In the genomic region with DNA sequence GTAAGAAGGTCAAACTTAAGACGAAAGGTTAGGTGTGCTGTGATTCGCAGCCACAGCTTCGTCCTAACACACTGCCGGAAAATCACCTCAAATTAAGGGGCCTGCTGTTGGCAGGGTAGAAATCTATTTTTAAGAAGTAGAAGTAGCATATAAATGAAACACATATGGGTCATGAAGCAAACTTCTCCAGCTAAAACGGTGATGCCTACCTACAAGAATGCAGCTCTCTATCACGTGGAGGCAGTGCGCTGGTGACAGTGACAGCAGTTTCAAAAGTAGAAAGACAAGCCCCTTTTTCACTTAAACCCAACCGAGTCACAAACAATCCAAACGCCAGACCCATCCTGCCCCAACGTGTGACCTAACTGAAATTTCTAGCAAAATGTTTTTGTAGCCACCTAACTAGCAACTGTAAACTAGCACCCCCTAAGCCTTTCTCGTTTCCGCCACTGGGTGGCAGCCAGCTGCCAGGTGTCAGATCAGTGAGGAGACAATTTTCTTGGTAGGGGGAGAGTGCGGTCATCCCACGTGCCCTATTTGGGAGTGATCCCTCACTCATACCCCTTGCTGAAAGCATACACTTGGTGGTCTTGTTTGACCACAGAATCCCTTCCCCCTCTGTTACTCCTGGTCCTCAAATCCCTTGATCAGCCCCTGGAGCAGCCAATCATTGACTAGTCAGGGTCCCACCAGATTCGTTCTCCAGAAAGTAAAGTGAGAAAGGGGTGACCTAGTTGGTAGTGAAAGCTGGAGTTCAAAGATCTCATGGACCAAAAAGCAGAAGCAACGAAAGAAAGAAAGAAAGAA, we compare ENCODE assay signal across 9 cellular contexts.
A peak's percentile ranks its signal among the peaks of the same experiment; 100 is the strongest.
DNase-seq lines count a peak whose midpoint lies in the region; ATAC-seq and TF ChIP-seq lines count a peak whose summit lies in the region.
"Had no signal": no experiment of that assay in that cellular context is flagged by ENCODE, and none has a peak within 500 bp of the region (broad histone marks: within the 10 kb centered on the region; RNA-seq: fewer than 3 reads in every experiment).

No MANE protein-coding gene starts in this region.

- H3K36me3 ChIP-seq in right atrium auricular region = no peaks in the 10 kb centered on the region

- in situ Hi-C loops in SK-MEL-5 (cut with HindIII; ENCODE audit: low pct_unique_long_range_greater_than_20kb, low sequenced_read_pairs) = loop anchor here (25.0 kb wide), 1 partner anchor 140 kb away; no protein-coding TSS in a partner anchor

- peak; percentile 23 for DNase-seq in AG09319 (ENCODE audit: extremely low read depth, low read depth)
- peak; percentile 70 for DNase-seq in LHCN-M2 (ENCODE audit: low read depth)
- peak; percentile 79 for DNase-seq in SK-MEL-5 (ENCODE audit: low read depth, low spot score)
- peak in 53 of 58 donors; percentile 1 to 72 (median 27) for DNase-seq in anterior cingulate cortex (lab: John Stamatoyannopoulos, UW)
- DNase-seq in right atrium auricular region (ENCODE audit: low spot score) = peak; percentile 84
- DNase-seq in renal cortical epithelial cell (ENCODE audit: low read depth) = peak; percentile 36

- H3K27me3 ChIP-seq in right atrium auricular region = no peaks in the 10 kb centered on the region

- no peak overlapping the region for H3K27ac ChIP-seq in right atrium auricular region
- H3K27ac ChIP-seq: skin epidermis had no signal

- ATAC-seq in GM18858 (IDR thresholded peaks at IDR 0.05; ENCODE audit: unreplicated experiment) = peak; percentile 69
- ATAC-seq in HG03108 (IDR thresholded peaks at IDR 0.05; ENCODE audit: unreplicated experiment) = no peak

- no peak overlapping the region for H3K4me3 ChIP-seq in right atrium auricular region
- H3K4me3 ChIP-seq: skin epidermis had no signal

- H3K4me1 ChIP-seq in right atrium auricular region = no peaks in the 10 kb centered on the region

- TF ChIP-seq CTCF in AG09319 (IDR thresholded peaks at IDR 0.05; ENCODE audit: low read depth, low read length) = peak; percentile 97
- TF ChIP-seq CTCF in right atrium auricular region (IDR thresholded peaks at IDR 0.05) = peak; percentile 85 to 90

- H3K9me3 ChIP-seq in right atrium auricular region = no peaks in the 10 kb centered on the region

Comparison
In these comparisons a context has a peak if more than half of its experiments do, and no peak if none do; other contexts are left out.
1. DNase-seq: peak in every context shown above with its lines; median percentile 84 in right atrium auricular region; 79 in SK-MEL-5; 70 in LHCN-M2; 36 in renal cortical epithelial cell; 27 in anterior cingulate cortex; 23 in AG09319.